ENCODE assay signal across 13 cellular contexts in the genomic region with DNA sequence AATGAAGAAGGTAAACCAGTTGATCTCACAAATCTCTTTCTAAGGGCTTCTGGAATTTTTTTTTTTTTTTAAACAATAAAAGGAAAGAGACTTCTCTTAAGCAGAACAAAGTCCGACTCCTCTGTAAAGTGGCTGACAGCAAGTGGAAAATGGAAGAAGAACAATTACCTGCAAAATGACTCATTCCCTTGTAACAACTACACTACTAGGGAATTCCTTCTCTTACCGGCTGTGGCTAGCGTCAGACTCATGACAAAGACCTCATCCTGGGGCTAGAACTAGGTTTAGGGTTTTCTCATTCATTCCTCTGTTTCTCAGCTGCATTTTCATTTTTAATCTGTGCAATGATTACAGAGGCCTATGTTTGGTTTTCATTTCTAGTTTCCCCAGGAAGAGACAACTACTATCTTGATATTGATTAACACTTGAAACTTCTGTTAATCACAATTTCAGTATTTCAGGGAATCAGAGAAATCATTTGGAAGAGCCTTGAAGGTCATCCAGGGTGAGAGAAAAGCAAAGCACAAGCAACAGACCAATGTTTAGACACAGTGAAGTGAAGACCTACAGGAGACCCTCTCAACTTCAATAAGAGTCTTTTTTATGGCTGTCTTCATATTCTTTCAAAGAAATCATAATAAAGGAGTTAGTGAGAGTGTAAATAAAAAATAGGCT.
A peak's percentile ranks its signal among the peaks of the same experiment; 100 is the strongest.
DNase-seq lines count a peak whose midpoint lies in the region; ATAC-seq and TF ChIP-seq lines count a peak whose summit lies in the region.
"Had no signal": no experiment of that assay in that cellular context is flagged by ENCODE, and none has a peak within 500 bp of the region (broad histone marks: within the 10 kb centered on the region; RNA-seq: fewer than 3 reads in every experiment).

No MANE protein-coding gene starts in this region.

- no peak overlapping the region for H3K23ac ChIP-seq in neuronal stem cell (ENCODE audit: low read depth, low read length, poor library complexity)

- no peak for TF ChIP-seq POLR2A in spleen (IDR thresholded peaks at IDR 0.05)

- H4K91ac ChIP-seq in neuronal stem cell (ENCODE audit: low read depth, low read length, poor library complexity), result no peak overlapping the region

- peaks cover 7% of the 10 kb centered on the region for H3K9me3 Mint-ChIP-seq in CD4-positive, alpha-beta T cell
- peaks cover 11% of the 10 kb centered on the region for H3K9me3 Mint-ChIP-seq in activated naive CD8-positive, alpha-beta T cell treated with anti-CD3 and anti-CD28 coated beads for 36 hours
- H3K9me3 Mint-ChIP-seq: stimulated activated memory B cell treated with anti-CD40 and anti-IgM and Interleukin-4, amounts not matched to agents 10 μg/mL and 1 μg/mL and 100 μg/mL, for 72 hours had no signal

- no peak overlapping the region for H3K9ac ChIP-seq in neuronal stem cell (ENCODE audit: low read depth, low read length, poor library complexity)
- H3K9ac ChIP-seq: parathyroid adenoma had no signal

- no peak overlapping the region for H4K8ac ChIP-seq in neuronal stem cell (ENCODE audit: low read depth, low read length)

- H3K14ac ChIP-seq in neuronal stem cell (ENCODE audit: low read length), result no peak overlapping the region

- H3K27ac Mint-ChIP-seq in CD4-positive, alpha-beta T cell, result no peak overlapping the region
- peak overlapping the region; percentile 86 for H3K27ac Mint-ChIP-seq in activated naive CD8-positive, alpha-beta T cell treated with anti-CD3 and anti-CD28 coated beads for 36 hours
- H3K27ac Mint-ChIP-seq: HFFc6; stimulated activated memory B cell treated with anti-CD40 and anti-IgM and Interleukin-4, amounts not matched to agents 10 μg/mL and 1 μg/mL and 100 μg/mL, for 72 hours had no signal

- H2BK5ac ChIP-seq in neuronal stem cell (ENCODE audit: low read length), result no peak overlapping the region

- no peak overlapping the region for H3K27ac ChIP-seq in CD4-positive, alpha-beta T cell (ENCODE audit: low read depth, low read length)
- no peak overlapping the region for H3K27ac ChIP-seq in spleen
- H3K27ac ChIP-seq in neuronal stem cell (replicated peaks; ENCODE audit: low read length), result no peak overlapping the region
- H3K27ac ChIP-seq: parathyroid adenoma had no signal

- H3K18ac ChIP-seq in neuronal stem cell (ENCODE audit: low read length), result no peak overlapping the region

- H2AFZ ChIP-seq in neuronal stem cell (ENCODE audit: low read length), result no peak overlapping the region
- H2AFZ ChIP-seq: parathyroid adenoma had no signal

- H3K4ac ChIP-seq in neuronal stem cell (ENCODE audit: low read length), result no peak overlapping the region

- H3K4me3 ChIP-seq in mucosa of descending colon, result no peak overlapping the region
- no peak overlapping the region for H3K4me3 ChIP-seq in spleen
- no peak overlapping the region for H3K4me3 ChIP-seq in neuronal stem cell (ENCODE audit: low read length in 2 of 2)

- POLR2A ChIA-PET in CD4-positive, alpha-beta T cell (lab: Charles Lee), result interaction anchor here (0.9 kb wide), 1 partner anchor 18 kb away, joined by 3 read pairs; no protein-coding TSS in a partner anchor

- CTCF ChIA-PET in CD4-positive, alpha-beta T cell (lab: Charles Lee), result no interaction called here

- H2BK15ac ChIP-seq in neuronal stem cell (ENCODE audit: low read length), result no peak overlapping the region

- intact Hi-C loops in CD4-positive, alpha-beta T cell (cut with DNase I, micrococcal nuclease), result no loop called here
- intact Hi-C loops in mucosa of descending colon (cut with DNase I, micrococcal nuclease) (no loop called here), spleen (cut with DNase I; ENCODE audit: low total_unique reads) (no loop called here)

- 67 to 78% (median 68%) methylated on average over 3 of the region's 3 CpGs for WGBS in spleen, 5 donors
- WGBS in neuronal stem cell (ENCODE audit: extremely low coverage in 2 of 2, insufficient read length in 2 of 2, insufficient replicate concordance in 1 of 2), 2 donors, result no CpG with 5 or more reads among the region's 3 CpGs

- peak overlapping the region; percentile 5 for H3K4me3 Mint-ChIP-seq in CD4-positive, alpha-beta T cell
- H3K4me3 Mint-ChIP-seq in activated naive CD8-positive, alpha-beta T cell treated with anti-CD3 and anti-CD28 coated beads for 36 hours, result peak overlapping the region; percentile 22
- H3K4me3 Mint-ChIP-seq: HFFc6; stimulated activated memory B cell treated with anti-CD40 and anti-IgM and Interleukin-4, amounts not matched to agents 10 μg/mL and 1 μg/mL and 100 μg/mL, for 72 hours had no signal

- H2BK12ac ChIP-seq in neuronal stem cell (ENCODE audit: low read length), result no peak overlapping the region

- H3K79me1 ChIP-seq in neuronal stem cell (ENCODE audit: low read depth, low read length), result no peaks in the 10 kb centered on the region

- peaks cover 20% of the 10 kb centered on the region for H3K4me1 ChIP-seq in mucosa of descending colon (ENCODE audit: low read depth)
- no peaks in the 10 kb centered on the region for H3K4me1 ChIP-seq in spleen
- peaks cover 0 to 2% of the 10 kb centered on the region in 2 donors for H3K4me1 ChIP-seq in neuronal stem cell (ENCODE audit: control insufficient read depth in 2 of 2, insufficient read depth in 1 of 2, low read depth in 1 of 2, low read length in 2 of 2)
- H3K4me1 ChIP-seq: parathyroid adenoma had no signal

- H2BK120ac ChIP-seq in neuronal stem cell (ENCODE audit: low read depth, low read length), result no peak overlapping the region

- no peaks in the 10 kb centered on the region for H3K9me3 ChIP-seq in CD4-positive, alpha-beta T cell (ENCODE audit: control insufficient read depth, low read length)
- H3K9me3 ChIP-seq in mucosa of descending colon, result no peaks in the 10 kb centered on the region
- peaks cover 0 to 4% (median 1%) of the 10 kb centered on the region in 8 donors for H3K9me3 ChIP-seq in spleen
- peaks cover 0 to 3% of the 10 kb centered on the region in 2 donors for H3K9me3 ChIP-seq in neuronal stem cell (replicated peaks in 1 of 2; ENCODE audit: control insufficient read depth in 2 of 2, insufficient read depth in 1 of 2, low read depth in 1 of 2, low read length in 2 of 2)

- ATAC-seq in CD4-positive, alpha-beta T cell (ENCODE audit: poor library complexity), result peak; percentile 32
- ATAC-seq in mucosa of descending colon (peak; percentile 95), GM18909 (IDR thresholded peaks at IDR 0.05; ENCODE audit: poor library complexity, unreplicated experiment) (no peak)
- ATAC-seq: stimulated activated memory B cell treated with anti-CD40 and anti-IgM and Interleukin-4, amounts not matched to agents 10 μg/mL and 1 μg/mL and 100 μg/mL, for 72 hours had no signal

- DNase-seq in CD4-positive, alpha-beta T cell, result no peak
- DNase-seq in NCI-H146 treated with DMSO at 0.1 percent for 48 hours (lab: John Stamatoyannopoulos, UW; ENCODE audit: unreplicated experiment) (peak; percentile 53), mucosa of descending colon (no peak), spleen (no peak), NCI-H2081 (lab: John Stamatoyannopoulos, UW) (no peak), neuronal stem cell (ENCODE audit: low spot score) (no peak)
- DNase-seq in activated naive CD8-positive, alpha-beta T cell treated with anti-CD3 and anti-CD28 coated beads for 36 hours, result peak; percentile 28
- DNase-seq: glutamatergic neuron, HFFc6, NCI-H526 treated with DMSO at 0.1 percent for 48 hours had no signal

- H2AK5ac ChIP-seq in neuronal stem cell (ENCODE audit: low read depth, low read length), result no peak overlapping the region

- peaks cover 63% of the 10 kb centered on the region for H3K4me1 Mint-ChIP-seq in CD4-positive, alpha-beta T cell (ENCODE audit: low read depth)
- H3K4me1 Mint-ChIP-seq in activated naive CD8-positive, alpha-beta T cell treated with anti-CD3 and anti-CD28 coated beads for 36 hours, result peaks cover 40% of the 10 kb centered on the region
- H3K4me1 Mint-ChIP-seq: stimulated activated memory B cell treated with anti-CD40 and anti-IgM and Interleukin-4, amounts not matched to agents 10 μg/mL and 1 μg/mL and 100 μg/mL, for 72 hours had no signal

- no peak overlapping the region for H3K4me2 ChIP-seq in neuronal stem cell (ENCODE audit: insufficient read depth, low read length, poor library complexity, severe bottlenecking)

- TF ChIP-seq CTCF in CD4-positive, alpha-beta T cell (IDR thresholded peaks at IDR 0.05), result no peak
- TF ChIP-seq CTCF in mucosa of descending colon (IDR thresholded peaks at IDR 0.05), result no peak
- no peak for TF ChIP-seq CTCF in spleen (IDR thresholded peaks at IDR 0.05 in 8 of 11, conservative IDR thresholded peaks at IDR 0.05 in 3 of 11)

- peaks cover 99% of the 10 kb centered on the region for H3K36me3 Mint-ChIP-seq in CD4-positive, alpha-beta T cell (ENCODE audit: low read depth)
- peaks cover 76% of the 10 kb centered on the region for H3K36me3 Mint-ChIP-seq in activated naive CD8-positive, alpha-beta T cell treated with anti-CD3 and anti-CD28 coated beads for 36 hours
- H3K36me3 Mint-ChIP-seq: stimulated activated memory B cell treated with anti-CD40 and anti-IgM and Interleukin-4, amounts not matched to agents 10 μg/mL and 1 μg/mL and 100 μg/mL, for 72 hours had no signal

- H3K36me3 ChIP-seq in mucosa of descending colon (ENCODE audit: low read depth) (no peaks in the 10 kb centered on the region), spleen (peaks cover 0 to 6% (median 0%) of the 10 kb centered on the region in 6 donors), neuronal stem cell (replicated peaks in 1 of 2; ENCODE audit: control insufficient read depth in 2 of 2, insufficient read depth in 2 of 2, low read length in 2 of 2) (peaks cover 0 to 2% of the 10 kb centered on the region in 2 donors)

- no peaks in the 10 kb centered on the region for H3K27me3 ChIP-seq in CD4-positive, alpha-beta T cell (ENCODE audit: control insufficient read depth, insufficient read depth, low read length)
- no peaks in the 10 kb centered on the region for H3K27me3 ChIP-seq in spleen (replicated peaks in 1 of 7)
- H3K27me3 ChIP-seq in neuronal stem cell (ENCODE audit: control insufficient read depth in 3 of 3, insufficient read depth in 3 of 3, low read depth in 1 of 3, low read length in 3 of 3), result no peaks in the 10 kb centered on the region

- no peaks in the 10 kb centered on the region for H3K27me3 Mint-ChIP-seq in CD4-positive, alpha-beta T cell
- H3K27me3 Mint-ChIP-seq in activated naive CD8-positive, alpha-beta T cell treated with anti-CD3 and anti-CD28 coated beads for 36 hours, result no peaks in the 10 kb centered on the region
- H3K27me3 Mint-ChIP-seq: stimulated activated memory B cell treated with anti-CD40 and anti-IgM and Interleukin-4, amounts not matched to agents 10 μg/mL and 1 μg/mL and 100 μg/mL, for 72 hours had no signal

Comparison
In these comparisons a context has a peak if more than half of its experiments do, and no peak if none do; other contexts are left out.
1. DNase-seq: peak in NCI-H146 treated with DMSO at 0.1 percent for 48 hours (single experiment) and activated naive CD8-positive, alpha-beta T cell treated with anti-CD3 and anti-CD28 coated beads for 36 hours (single experiment); none in CD4-positive, alpha-beta T cell (0 of 10), mucosa of descending colon (0 of 3), spleen (single experiment), NCI-H2081 (0 of 2) and neuronal stem cell (single experiment).